17 cellular contexts compared by ENCODE assay signal in genomic region chr3:105705011-105705410, GRCh38.
"Had no signal": no experiment of that assay in that cellular context is flagged by ENCODE, and none has a peak within 500 bp of the region (broad histone marks: within the 10 kb centered on the region; RNA-seq: fewer than 3 reads in every experiment).

No MANE protein-coding gene starts in this region.

- H3K27me3 Mint-ChIP-seq: naive thymus-derived CD4-positive, alpha-beta T cell; stimulated activated naive B cell treated with anti-CD40 and anti-IgM and Interleukin-4, amounts not matched to agents 10 μg/mL and 1 μg/mL and 100 μg/mL, for 72 hours; stimulated activated naive CD8-positive, alpha-beta T cell treated with anti-CD3 and anti-CD28 coated beads, Interleukin-15, amount 100 ng/mL, for 72 hours had no signal

- H3K4me3 Mint-ChIP-seq: naive thymus-derived CD4-positive, alpha-beta T cell; stimulated activated naive B cell treated with anti-CD40 and anti-IgM and Interleukin-4, amounts not matched to agents 10 μg/mL and 1 μg/mL and 100 μg/mL, for 72 hours; stimulated activated naive CD8-positive, alpha-beta T cell treated with anti-CD3 and anti-CD28 coated beads, Interleukin-15, amount 100 ng/mL, for 72 hours had no signal

- ATAC-seq: gastrocnemius medialis; heart right ventricle; naive thymus-derived CD4-positive, alpha-beta T cell; psoas muscle; sciatic nerve; stimulated activated naive B cell treated with anti-CD40 and anti-IgM and Interleukin-4, amounts not matched to agents 10 μg/mL and 1 μg/mL and 100 μg/mL, for 72 hours; stimulated activated naive CD8-positive, alpha-beta T cell treated with anti-CD3 and anti-CD28 coated beads, Interleukin-15, amount 100 ng/mL, for 72 hours had no signal

- H3K27ac Mint-ChIP-seq: stimulated activated naive B cell treated with anti-CD40 and anti-IgM and Interleukin-4, amounts not matched to agents 10 μg/mL and 1 μg/mL and 100 μg/mL, for 72 hours; stimulated activated naive CD8-positive, alpha-beta T cell treated with anti-CD3 and anti-CD28 coated beads, Interleukin-15, amount 100 ng/mL, for 72 hours had no signal

- DNase-seq: effector memory CD4-positive, alpha-beta T cell; gastrocnemius medialis; heart right ventricle; hypothalamus; kidney glomerular epithelial cell; mesendoderm; naive thymus-derived CD4-positive, alpha-beta T cell; psoas muscle; retina; stimulated activated CD4-positive, alpha-beta T cell treated with anti-CD3 and anti-CD28 coated beads, Interleukin-2, amount 100 ng/mL, for 24 hours; stimulated activated CD4-positive, alpha-beta T cell treated with anti-CD3 and anti-CD28 coated beads, Interleukin-4, amount 100 ng/mL, for 4 hours; stimulated activated naive B cell treated with anti-CD40 and anti-IgM and Interleukin-4, amounts not matched to agents 10 μg/mL and 1 μg/mL and 100 μg/mL, for 72 hours; stimulated activated naive CD8-positive, alpha-beta T cell treated with anti-CD3 and anti-CD28 coated beads, Interleukin-15, amount 100 ng/mL, for 72 hours; trophoblast cell had no signal

- H3K4me1 Mint-ChIP-seq: stimulated activated naive B cell treated with anti-CD40 and anti-IgM and Interleukin-4, amounts not matched to agents 10 μg/mL and 1 μg/mL and 100 μg/mL, for 72 hours had no signal

- FAIRE-seq: islet of Langerhans, urothelium cell line had no signal
